In genomic region chr6:34237722-34238506, GRCh38 we compare ENCODE assay signal across 1 cellular context.
TF ChIP-seq lines count a peak whose summit lies in the region.

No MANE protein-coding gene starts in this region.

TF ChIP-seq in HEK293, 187 proteins besides CTCF, POLR2A, EP300 and RAD21 (continued from another document):
- TF ChIP-seq, protein P1, sequence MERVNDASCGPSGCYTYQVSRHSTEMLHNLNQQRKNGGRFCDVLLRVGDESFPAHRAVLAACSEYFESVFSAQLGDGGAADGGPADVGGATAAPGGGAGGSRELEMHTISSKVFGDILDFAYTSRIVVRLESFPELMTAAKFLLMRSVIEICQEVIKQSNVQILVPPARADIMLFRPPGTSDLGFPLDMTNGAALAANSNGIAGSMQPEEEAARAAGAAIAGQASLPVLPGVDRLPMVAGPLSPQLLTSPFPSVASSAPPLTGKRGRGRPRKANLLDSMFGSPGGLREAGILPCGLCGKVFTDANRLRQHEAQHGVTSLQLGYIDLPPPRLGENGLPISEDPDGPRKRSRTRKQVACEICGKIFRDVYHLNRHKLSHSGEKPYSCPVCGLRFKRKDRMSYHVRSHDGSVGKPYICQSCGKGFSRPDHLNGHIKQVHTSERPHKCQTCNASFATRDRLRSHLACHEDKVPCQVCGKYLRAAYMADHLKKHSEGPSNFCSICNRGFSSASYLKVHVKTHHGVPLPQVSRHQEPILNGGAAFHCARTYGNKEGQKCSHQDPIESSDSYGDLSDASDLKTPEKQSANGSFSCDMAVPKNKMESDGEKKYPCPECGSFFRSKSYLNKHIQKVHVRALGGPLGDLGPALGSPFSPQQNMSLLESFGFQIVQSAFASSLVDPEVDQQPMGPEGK (tag by site-specific recombination; IDR thresholded peaks at IDR 0.05): peak; percentile 87
- TF ChIP-seq ZBTB26 (tag by site-specific recombination; optimal IDR thresholded peaks at IDR 0.05) (peak; percentile 81), ZFP41 (tag by site-specific recombination; IDR thresholded peaks at IDR 0.05; ENCODE audit: borderline replicate concordance) (no peak), SP3 (tag by site-specific recombination; IDR thresholded peaks at IDR 0.05) (no peak), ZNF561 (tag by site-specific recombination; IDR thresholded peaks at IDR 0.05; ENCODE audit: borderline replicate concordance) (no peak), SALL2 (tag by site-specific recombination; IDR thresholded peaks at IDR 0.05; ENCODE audit: borderline replicate concordance) (no peak), GLI4 (tag by site-specific recombination; IDR thresholded peaks at IDR 0.05) (no peak), ZNF560 (tag by site-specific recombination; IDR thresholded peaks at IDR 0.05; ENCODE audit: borderline replicate concordance) (no peak), ZNF140 (tag by site-specific recombination; IDR thresholded peaks at IDR 0.05) (no peak), ZNF155 (tag by site-specific recombination; IDR thresholded peaks at IDR 0.05) (no peak), WT1 (tag by site-specific recombination; IDR thresholded peaks at IDR 0.05) (peak; percentile 16; the same call in 1 of the 2 replicates), SETDB1 (IDR thresholded peaks at IDR 0.05; ENCODE audit: insufficient read length, low read length) (no peak), GLIS2 (tag by site-specific recombination; IDR thresholded peaks at IDR 0.05) (peak; percentile 84), HOXC10 (CRISPR knock-in tag; IDR thresholded peaks at IDR 0.05) (no peak), ZNF555 (tag by site-specific recombination; conservative IDR thresholded peaks at IDR 0.05) (no peak), ZBTB1 (tag by site-specific recombination; IDR thresholded peaks at IDR 0.05) (no peak), ZNF426 (tag by site-specific recombination; IDR thresholded peaks at IDR 0.05) (no peak), ZNF221 (tag by site-specific recombination; IDR thresholded peaks at IDR 0.05; ENCODE audit: borderline replicate concordance) (no peak), ZNF24 (tag by site-specific recombination; IDR thresholded peaks at IDR 0.05) (no peak), ZNF488 (tag by site-specific recombination; IDR thresholded peaks at IDR 0.05) (no peak), ZNF133 (tag by site-specific recombination; IDR thresholded peaks at IDR 0.05) (no peak), RBAK (tag by site-specific recombination; IDR thresholded peaks at IDR 0.05) (no peak), ZNF544 (tag by site-specific recombination; IDR thresholded peaks at IDR 0.05) (no peak), MEIS1 (CRISPR knock-in tag; IDR thresholded peaks at IDR 0.05; ENCODE audit: borderline replicate concordance) (no peak), ZNF16 (tag by site-specific recombination; IDR thresholded peaks at IDR 0.05; ENCODE audit: low read depth) (no peak), ZNF157 (tag by site-specific recombination; IDR thresholded peaks at IDR 0.05) (no peak), ZNF341 (tag by site-specific recombination; IDR thresholded peaks at IDR 0.05; ENCODE audit: low read depth) (0 out of 2 replicates have a peak, but pooled peaks have one; percentile 10), ZNF114 (tag by site-specific recombination; IDR thresholded peaks at IDR 0.05) (no peak), FEZF1 (tag by site-specific recombination; IDR thresholded peaks at IDR 0.05) (no peak), ZNF311 (tag by site-specific recombination; IDR thresholded peaks at IDR 0.05; ENCODE audit: borderline replicate concordance) (no peak), ZNF600 (tag by site-specific recombination; IDR thresholded peaks at IDR 0.05) (no peak), YY1 (tag by site-specific recombination; IDR thresholded peaks at IDR 0.05) (0 out of 2 replicates have a peak, but pooled peaks have one; percentile 3), ZNF391 (tag by site-specific recombination; IDR thresholded peaks at IDR 0.05; ENCODE audit: borderline replicate concordance, low read depth) (no peak), ZNF292 (tag by site-specific recombination; IDR thresholded peaks at IDR 0.05; ENCODE audit: borderline replicate concordance, low read depth) (no peak)
- TF ChIP-seq, protein P2, sequence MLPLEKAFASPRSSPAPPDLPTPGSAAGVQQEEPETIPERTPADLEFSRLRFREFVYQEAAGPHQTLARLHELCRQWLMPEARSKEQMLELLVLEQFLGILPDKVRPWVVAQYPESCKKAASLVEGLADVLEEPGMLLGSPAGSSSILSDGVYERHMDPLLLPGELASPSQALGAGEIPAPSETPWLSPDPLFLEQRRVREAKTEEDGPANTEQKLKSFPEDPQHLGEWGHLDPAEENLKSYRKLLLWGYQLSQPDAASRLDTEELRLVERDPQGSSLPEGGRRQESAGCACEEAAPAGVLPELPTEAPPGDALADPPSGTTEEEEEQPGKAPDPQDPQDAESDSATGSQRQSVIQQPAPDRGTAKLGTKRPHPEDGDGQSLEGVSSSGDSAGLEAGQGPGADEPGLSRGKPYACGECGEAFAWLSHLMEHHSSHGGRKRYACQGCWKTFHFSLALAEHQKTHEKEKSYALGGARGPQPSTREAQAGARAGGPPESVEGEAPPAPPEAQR (tag by site-specific recombination; IDR thresholded peaks at IDR 0.05): no peak
- TF ChIP-seq, protein P3, sequence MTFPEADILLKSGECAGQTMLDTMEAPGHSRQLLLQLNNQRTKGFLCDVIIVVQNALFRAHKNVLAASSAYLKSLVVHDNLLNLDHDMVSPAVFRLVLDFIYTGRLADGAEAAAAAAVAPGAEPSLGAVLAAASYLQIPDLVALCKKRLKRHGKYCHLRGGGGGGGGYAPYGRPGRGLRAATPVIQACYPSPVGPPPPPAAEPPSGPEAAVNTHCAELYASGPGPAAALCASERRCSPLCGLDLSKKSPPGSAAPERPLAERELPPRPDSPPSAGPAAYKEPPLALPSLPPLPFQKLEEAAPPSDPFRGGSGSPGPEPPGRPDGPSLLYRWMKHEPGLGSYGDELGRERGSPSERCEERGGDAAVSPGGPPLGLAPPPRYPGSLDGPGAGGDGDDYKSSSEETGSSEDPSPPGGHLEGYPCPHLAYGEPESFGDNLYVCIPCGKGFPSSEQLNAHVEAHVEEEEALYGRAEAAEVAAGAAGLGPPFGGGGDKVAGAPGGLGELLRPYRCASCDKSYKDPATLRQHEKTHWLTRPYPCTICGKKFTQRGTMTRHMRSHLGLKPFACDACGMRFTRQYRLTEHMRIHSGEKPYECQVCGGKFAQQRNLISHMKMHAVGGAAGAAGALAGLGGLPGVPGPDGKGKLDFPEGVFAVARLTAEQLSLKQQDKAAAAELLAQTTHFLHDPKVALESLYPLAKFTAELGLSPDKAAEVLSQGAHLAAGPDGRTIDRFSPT (tag by site-specific recombination; IDR thresholded peaks at IDR 0.05): no peak
- TF ChIP-seq, protein P4, sequence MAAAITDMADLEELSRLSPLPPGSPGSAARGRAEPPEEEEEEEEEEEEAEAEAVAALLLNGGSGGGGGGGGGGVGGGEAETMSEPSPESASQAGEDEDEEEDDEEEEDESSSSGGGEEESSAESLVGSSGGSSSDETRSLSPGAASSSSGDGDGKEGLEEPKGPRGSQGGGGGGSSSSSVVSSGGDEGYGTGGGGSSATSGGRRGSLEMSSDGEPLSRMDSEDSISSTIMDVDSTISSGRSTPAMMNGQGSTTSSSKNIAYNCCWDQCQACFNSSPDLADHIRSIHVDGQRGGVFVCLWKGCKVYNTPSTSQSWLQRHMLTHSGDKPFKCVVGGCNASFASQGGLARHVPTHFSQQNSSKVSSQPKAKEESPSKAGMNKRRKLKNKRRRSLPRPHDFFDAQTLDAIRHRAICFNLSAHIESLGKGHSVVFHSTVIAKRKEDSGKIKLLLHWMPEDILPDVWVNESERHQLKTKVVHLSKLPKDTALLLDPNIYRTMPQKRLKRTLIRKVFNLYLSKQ (tag by site-specific recombination; IDR thresholded peaks at IDR 0.05; ENCODE audit: borderline replicate concordance): no peak
- TF ChIP-seq, protein P5, sequence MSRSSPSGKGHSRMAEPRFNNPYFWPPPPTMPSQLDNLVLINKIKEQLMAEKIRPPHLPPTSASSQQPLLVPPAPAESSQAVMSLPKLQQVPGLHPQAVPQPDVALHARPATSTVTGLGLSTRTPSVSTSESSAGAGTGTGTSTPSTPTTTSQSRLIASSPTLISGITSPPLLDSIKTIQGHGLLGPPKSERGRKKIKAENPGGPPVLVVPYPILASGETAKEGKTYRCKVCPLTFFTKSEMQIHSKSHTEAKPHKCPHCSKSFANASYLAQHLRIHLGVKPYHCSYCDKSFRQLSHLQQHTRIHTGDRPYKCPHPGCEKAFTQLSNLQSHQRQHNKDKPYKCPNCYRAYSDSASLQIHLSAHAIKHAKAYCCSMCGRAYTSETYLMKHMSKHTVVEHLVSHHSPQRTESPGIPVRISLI (tag by site-specific recombination; IDR thresholded peaks at IDR 0.05): no peak
- TF ChIP-seq, protein P6, sequence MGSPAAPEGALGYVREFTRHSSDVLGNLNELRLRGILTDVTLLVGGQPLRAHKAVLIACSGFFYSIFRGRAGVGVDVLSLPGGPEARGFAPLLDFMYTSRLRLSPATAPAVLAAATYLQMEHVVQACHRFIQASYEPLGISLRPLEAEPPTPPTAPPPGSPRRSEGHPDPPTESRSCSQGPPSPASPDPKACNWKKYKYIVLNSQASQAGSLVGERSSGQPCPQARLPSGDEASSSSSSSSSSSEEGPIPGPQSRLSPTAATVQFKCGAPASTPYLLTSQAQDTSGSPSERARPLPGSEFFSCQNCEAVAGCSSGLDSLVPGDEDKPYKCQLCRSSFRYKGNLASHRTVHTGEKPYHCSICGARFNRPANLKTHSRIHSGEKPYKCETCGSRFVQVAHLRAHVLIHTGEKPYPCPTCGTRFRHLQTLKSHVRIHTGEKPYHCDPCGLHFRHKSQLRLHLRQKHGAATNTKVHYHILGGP (tag by site-specific recombination; IDR thresholded peaks at IDR 0.05): no peak
- TF ChIP-seq, protein P7, sequence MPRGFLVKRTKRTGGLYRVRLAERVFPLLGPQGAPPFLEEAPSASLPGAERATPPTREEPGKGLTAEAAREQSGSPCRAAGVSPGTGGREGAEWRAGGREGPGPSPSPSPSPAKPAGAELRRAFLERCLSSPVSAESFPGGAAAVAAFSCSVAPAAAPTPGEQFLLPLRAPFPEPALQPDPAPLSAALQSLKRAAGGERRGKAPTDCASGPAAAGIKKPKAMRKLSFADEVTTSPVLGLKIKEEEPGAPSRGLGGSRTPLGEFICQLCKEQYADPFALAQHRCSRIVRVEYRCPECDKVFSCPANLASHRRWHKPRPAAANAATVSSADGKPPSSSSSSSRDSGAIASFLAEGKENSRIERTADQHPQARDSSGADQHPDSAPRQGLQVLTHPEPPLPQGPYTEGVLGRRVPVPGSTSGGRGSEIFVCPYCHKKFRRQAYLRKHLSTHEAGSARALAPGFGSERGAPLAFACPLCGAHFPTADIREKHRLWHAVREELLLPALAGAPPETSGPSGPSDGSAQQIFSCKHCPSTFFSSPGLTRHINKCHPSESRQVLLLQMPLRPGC (tag by site-specific recombination; IDR thresholded peaks at IDR 0.05): no peak
- TF ChIP-seq, protein P8, sequence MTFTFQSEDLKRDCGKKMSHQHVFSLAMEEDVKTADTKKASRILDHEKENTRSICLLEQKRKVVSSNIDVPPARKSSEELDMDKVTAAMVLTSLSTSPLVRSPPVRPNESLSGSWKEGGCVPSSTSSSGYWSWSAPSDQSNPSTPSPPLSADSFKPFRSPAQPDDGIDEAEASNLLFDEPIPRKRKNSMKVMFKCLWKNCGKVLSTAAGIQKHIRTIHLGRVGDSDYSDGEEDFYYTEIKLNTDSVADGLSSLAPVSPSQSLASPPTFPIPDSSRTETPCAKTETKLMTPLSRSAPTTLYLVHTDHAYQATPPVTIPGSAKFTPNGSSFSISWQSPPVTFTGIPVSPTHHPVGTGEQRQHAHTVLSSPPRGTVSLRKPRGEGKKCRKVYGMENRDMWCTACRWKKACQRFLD (tag by site-specific recombination; IDR thresholded peaks at IDR 0.05): no peak
- TF ChIP-seq, protein P9, sequence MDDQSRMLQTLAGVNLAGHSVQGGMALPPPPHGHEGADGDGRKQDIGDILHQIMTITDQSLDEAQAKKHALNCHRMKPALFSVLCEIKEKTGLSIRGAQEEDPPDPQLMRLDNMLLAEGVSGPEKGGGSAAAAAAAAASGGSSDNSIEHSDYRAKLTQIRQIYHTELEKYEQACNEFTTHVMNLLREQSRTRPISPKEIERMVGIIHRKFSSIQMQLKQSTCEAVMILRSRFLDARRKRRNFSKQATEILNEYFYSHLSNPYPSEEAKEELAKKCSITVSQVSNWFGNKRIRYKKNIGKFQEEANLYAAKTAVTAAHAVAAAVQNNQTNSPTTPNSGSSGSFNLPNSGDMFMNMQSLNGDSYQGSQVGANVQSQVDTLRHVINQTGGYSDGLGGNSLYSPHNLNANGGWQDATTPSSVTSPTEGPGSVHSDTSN (CRISPR knock-in tag; IDR thresholded peaks at IDR 0.05): no peak
- TF ChIP-seq, protein P10, sequence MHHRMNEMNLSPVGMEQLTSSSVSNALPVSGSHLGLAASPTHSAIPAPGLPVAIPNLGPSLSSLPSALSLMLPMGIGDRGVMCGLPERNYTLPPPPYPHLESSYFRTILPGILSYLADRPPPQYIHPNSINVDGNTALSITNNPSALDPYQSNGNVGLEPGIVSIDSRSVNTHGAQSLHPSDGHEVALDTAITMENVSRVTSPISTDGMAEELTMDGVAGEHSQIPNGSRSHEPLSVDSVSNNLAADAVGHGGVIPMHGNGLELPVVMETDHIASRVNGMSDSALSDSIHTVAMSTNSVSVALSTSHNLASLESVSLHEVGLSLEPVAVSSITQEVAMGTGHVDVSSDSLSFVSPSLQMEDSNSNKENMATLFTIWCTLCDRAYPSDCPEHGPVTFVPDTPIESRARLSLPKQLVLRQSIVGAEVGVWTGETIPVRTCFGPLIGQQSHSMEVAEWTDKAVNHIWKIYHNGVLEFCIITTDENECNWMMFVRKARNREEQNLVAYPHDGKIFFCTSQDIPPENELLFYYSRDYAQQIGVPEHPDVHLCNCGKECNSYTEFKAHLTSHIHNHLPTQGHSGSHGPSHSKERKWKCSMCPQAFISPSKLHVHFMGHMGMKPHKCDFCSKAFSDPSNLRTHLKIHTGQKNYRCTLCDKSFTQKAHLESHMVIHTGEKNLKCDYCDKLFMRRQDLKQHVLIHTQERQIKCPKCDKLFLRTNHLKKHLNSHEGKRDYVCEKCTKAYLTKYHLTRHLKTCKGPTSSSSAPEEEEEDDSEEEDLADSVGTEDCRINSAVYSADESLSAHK (tag by site-specific recombination; IDR thresholded peaks at IDR 0.05): no peak
